In the genomic region with DNA sequence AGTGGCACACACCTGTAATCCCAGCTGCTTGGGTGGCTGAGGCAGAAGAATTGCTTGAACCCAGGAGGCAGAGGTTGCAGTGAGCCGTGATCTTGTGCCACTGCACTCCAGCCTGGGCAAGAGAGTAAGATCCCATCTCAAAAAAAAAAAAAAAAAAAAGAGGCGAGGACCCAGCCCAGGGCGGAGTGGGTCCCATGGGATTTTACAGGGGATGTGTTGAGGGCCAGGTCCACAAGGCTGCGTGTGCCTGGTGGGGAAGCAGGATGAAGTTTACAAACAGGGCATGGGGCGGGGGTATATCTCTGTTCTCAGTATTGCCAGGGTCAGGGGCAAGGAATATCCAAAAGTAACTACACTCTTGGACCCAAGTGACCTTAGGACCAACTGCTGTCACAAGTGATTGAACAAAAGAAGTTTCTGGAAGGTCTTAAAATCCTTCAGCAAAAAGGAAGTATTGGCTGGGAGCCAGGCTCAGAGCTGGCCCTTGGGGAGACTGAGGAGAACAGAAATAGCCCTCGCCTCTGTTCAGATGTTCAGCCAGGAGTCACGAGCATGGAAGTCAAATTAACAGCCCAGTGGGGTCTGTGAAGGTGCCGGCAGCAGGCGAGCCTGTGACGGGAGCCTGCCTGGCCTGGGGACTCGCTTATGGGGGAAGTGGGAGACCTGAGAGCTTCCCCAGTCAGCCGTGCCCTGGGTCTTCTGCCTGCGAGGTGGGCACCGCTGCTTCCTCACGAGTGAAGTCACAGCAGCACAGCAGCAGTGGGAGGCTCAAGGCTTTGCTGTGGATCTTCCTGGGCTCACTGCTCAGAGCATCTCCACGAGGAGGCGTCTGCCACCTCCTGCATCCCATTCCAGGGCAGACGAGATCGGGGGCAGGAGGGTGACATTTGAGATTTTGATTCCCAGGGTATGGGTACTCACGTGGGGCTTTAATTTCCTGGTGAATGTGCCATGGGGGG, we compare ENCODE assay signal across 12 cellular contexts. TPM values are rescaled to one million over a fixed set of nuclear protein-coding genes. Genes with fewer than 3 reads are reported as not detected.
DNase-seq lines count a peak whose midpoint lies in the region; ATAC-seq and TF ChIP-seq lines count a peak whose summit lies in the region.
"Had no signal": no experiment of that assay in that cellular context is flagged by ENCODE, and none has a peak within 500 bp of the region (broad histone marks: within the 10 kb centered on the region; RNA-seq: fewer than 3 reads in every experiment).

No MANE protein-coding gene starts in this region.

- H3K4me2 ChIP-seq in OCI-LY1 (ENCODE audit: low read length): peak overlapping the region; percentile 8; the same call in 1 of the 2 replicates
- H3K4me2 ChIP-seq in fibroblast of lung (ENCODE audit: extremely low read depth, insufficient read depth, low read length): no peak overlapping the region
- H3K4me2 ChIP-seq in trophoblast cell (ENCODE audit: low read length): no peak overlapping the region

- DNase-seq in Ammon's horn (ENCODE audit: low spot score): peak; percentile 28
- no peak for DNase-seq in fibroblast of lung (ENCODE audit: low read depth in 2 of 2)
- no peak for DNase-seq in trophoblast cell
- no peak for DNase-seq in immature natural killer cell
- no peak for DNase-seq in NCI-H446 treated with DMSO at 0.1 percent for 48 hours (lab: John Stamatoyannopoulos, UW)
- DNase-seq in NCI-H2107 (lab: John Stamatoyannopoulos, UW): no peak
- DNase-seq: activated CD8-positive, alpha-beta memory T cell treated with anti-CD3 and anti-CD28 coated beads, Interleukin-2, amount 50 U/mL, for 48 hours; midbrain; NCI-H1105; stimulated activated naive CD8-positive, alpha-beta T cell treated with anti-CD3 and anti-CD28 coated beads, Interleukin-15, amount 100 ng/mL, for 72 hours had no signal

- no peaks in the 10 kb centered on the region for H3F3A ChIP-seq in OCI-LY1 (ENCODE audit: insufficient read depth, low read length)

- no peaks in the 10 kb centered on the region for H3K9me3 Mint-ChIP-seq in immature natural killer cell
- H3K9me3 Mint-ChIP-seq: stimulated activated naive CD8-positive, alpha-beta T cell treated with anti-CD3 and anti-CD28 coated beads, Interleukin-15, amount 100 ng/mL, for 72 hours had no signal

- H3K9me3 ChIP-seq in OCI-LY1 (ENCODE audit: low read length): no peaks in the 10 kb centered on the region
- no peaks in the 10 kb centered on the region for H3K9me3 ChIP-seq in fibroblast of lung (ENCODE audit: control insufficient read depth, insufficient read depth, low read depth, low read length)
- H3K9me3 ChIP-seq in trophoblast cell (ENCODE audit: insufficient read depth, low read depth, low read length): no peaks in the 10 kb centered on the region

- peak overlapping the region; percentile 89 for H3K4ac ChIP-seq in trophoblast cell (ENCODE audit: low read depth, low read length)

- H3K4me1 ChIP-seq in OCI-LY1 (ENCODE audit: insufficient read depth, low read length, severe bottlenecking) (peaks cover 48% of the 10 kb centered on the region), fibroblast of lung (ENCODE audit: control insufficient read depth, extremely low read depth, insufficient read depth, low read length) (peaks cover 26% of the 10 kb centered on the region), trophoblast cell (ENCODE audit: control insufficient read depth in 1 of 2, insufficient read depth in 2 of 2, low read length in 2 of 2) (peaks cover 17 to 26% of the 10 kb centered on the region in 2 experiments)

- H4K12ac ChIP-seq in trophoblast cell (ENCODE audit: low read depth, low read length): no peak overlapping the region

- H3K27ac ChIP-seq in OCI-LY1 (ENCODE audit: low read depth, low read length, poor library complexity, severe bottlenecking) (peak overlapping the region; percentile 11), fibroblast of lung (ENCODE audit: insufficient read depth, low read length) (peak overlapping the region; percentile 53), trophoblast cell (ENCODE audit: low read depth, low read length) (no peak overlapping the region)

- H2BK12ac ChIP-seq in trophoblast cell (ENCODE audit: low read length): no peak overlapping the region

- no peak overlapping the region for H2BK120ac ChIP-seq in trophoblast cell (ENCODE audit: insufficient read depth, low read length, poor library complexity)

- peak overlapping the region in 2 of 6 donors; percentile 40 to 41 for H3K27ac Mint-ChIP-seq in immature natural killer cell

- H3K36me3 ChIP-seq in OCI-LY1 (ENCODE audit: insufficient read depth, low read length): peaks cover 8% of the 10 kb centered on the region
- no peaks in the 10 kb centered on the region for H3K36me3 ChIP-seq in fibroblast of lung (ENCODE audit: control insufficient read depth, insufficient read depth, low read length)
- H3K36me3 ChIP-seq in trophoblast cell (ENCODE audit: control insufficient read depth in 1 of 2, insufficient read depth in 2 of 2, low read length in 2 of 2): peaks cover 11 to 20% of the 10 kb centered on the region in 2 experiments

- H3K36me3 Mint-ChIP-seq in immature natural killer cell: peaks cover 0 to 1% (median 0%) of the 10 kb centered on the region in 3 donors

- H4K91ac ChIP-seq in trophoblast cell (ENCODE audit: low read depth, low read length): no peak overlapping the region

- H3K18ac ChIP-seq in trophoblast cell (ENCODE audit: low read length): no peak overlapping the region

- TF ChIP-seq CTCF in OCI-LY1 (IDR thresholded peaks at IDR 0.05; ENCODE audit: low read length): no peak
- no peak for TF ChIP-seq CTCF in fibroblast of lung (conservative IDR thresholded peaks at IDR 0.05 in 1 of 2, IDR thresholded peaks at IDR 0.05 in 1 of 2; ENCODE audit: low read depth in 1 of 2, low read length in 2 of 2)

- H3K9me2 ChIP-seq in OCI-LY1 (ENCODE audit: low read depth, low read length): no peaks in the 10 kb centered on the region

- H3K9ac ChIP-seq in OCI-LY1 (ENCODE audit: low read length): peak overlapping the region; percentile 0; the same call in 1 of the 2 replicates
- no peak overlapping the region for H3K9ac ChIP-seq in fibroblast of lung (ENCODE audit: insufficient read depth, low read length)
- H3K9ac ChIP-seq in trophoblast cell (ENCODE audit: low read length): no peak overlapping the region

- peak overlapping the region; percentile 28 for H2AK5ac ChIP-seq in trophoblast cell (ENCODE audit: low read length)

- H3K4me3 Mint-ChIP-seq in immature natural killer cell: peak overlapping the region in 1 of 5 donors; percentile 30

- H4K20me1 ChIP-seq in OCI-LY1 (ENCODE audit: insufficient read depth, low read length) (no peaks in the 10 kb centered on the region), fibroblast of lung (ENCODE audit: control insufficient read depth, extremely low read depth, insufficient read depth, low read length) (no peaks in the 10 kb centered on the region)

- no peak overlapping the region for H3K23ac ChIP-seq in trophoblast cell (ENCODE audit: low read length)

- H4K8ac ChIP-seq in trophoblast cell (ENCODE audit: low read depth, low read length): no peak overlapping the region

- no CpG with 5 or more reads among the region's 20 CpGs for WGBS in trophoblast cell (ENCODE audit: extremely low coverage, insufficient coverage, insufficient read length)

- H3K4me1 Mint-ChIP-seq in immature natural killer cell: peaks cover 66 to 76% of the 10 kb centered on the region in 2 donors

- H3K79me2 ChIP-seq in OCI-LY1 (ENCODE audit: insufficient read depth, low read length): peaks cover 40% of the 10 kb centered on the region
- H3K79me2 ChIP-seq in fibroblast of lung (ENCODE audit: control insufficient read depth, insufficient read depth, low read length): peaks cover 93% of the 10 kb centered on the region
- H3K79me2 ChIP-seq in trophoblast cell (ENCODE audit: control insufficient read depth, insufficient read depth, low read length, poor library complexity): peaks cover 43% of the 10 kb centered on the region

- H2AFZ ChIP-seq in OCI-LY1 (ENCODE audit: low read length) (no peak overlapping the region), fibroblast of lung (ENCODE audit: low read length) (no peak overlapping the region), trophoblast cell (ENCODE audit: insufficient read depth, low read length, poor library complexity) (no peak overlapping the region)

- peaks cover 2 to 9% (median 8%) of the 10 kb centered on the region in 3 donors for H3K27me3 Mint-ChIP-seq in immature natural killer cell (ENCODE audit: low read depth in 3 of 3)
- H3K27me3 Mint-ChIP-seq: stimulated activated naive CD8-positive, alpha-beta T cell treated with anti-CD3 and anti-CD28 coated beads, Interleukin-15, amount 100 ng/mL, for 72 hours had no signal

- peak overlapping the region; percentile 9 for H3K4me3 ChIP-seq in OCI-LY1 (ENCODE audit: low read depth, low read length, poor library complexity, severe bottlenecking)
- no peak overlapping the region for H3K4me3 ChIP-seq in fibroblast of lung (replicated peaks in 1 of 4; ENCODE audit: control extremely low read depth in 1 of 4, insufficient read depth in 1 of 4, low read depth in 3 of 4, low read length in 4 of 4)
- no peak overlapping the region for H3K4me3 ChIP-seq in trophoblast cell (ENCODE audit: low read depth, low read length)

- peaks cover 2% of the 10 kb centered on the region for H3K79me1 ChIP-seq in trophoblast cell (ENCODE audit: low read length)

- no peak overlapping the region for H3K14ac ChIP-seq in trophoblast cell (ENCODE audit: low read length)

- H2BK5ac ChIP-seq in trophoblast cell (ENCODE audit: low read depth, low read length, poor library complexity): no peak overlapping the region

- H3K27me3 ChIP-seq in OCI-LY1 (ENCODE audit: insufficient read depth, low read length) (no peaks in the 10 kb centered on the region), fibroblast of lung (ENCODE audit: control insufficient read depth, insufficient read depth, low read length) (no peaks in the 10 kb centered on the region), trophoblast cell (ENCODE audit: insufficient read depth, low read length) (no peaks in the 10 kb centered on the region)

- ATAC-seq in GM18517 (IDR thresholded peaks at IDR 0.05; ENCODE audit: unreplicated experiment): no peak
- ATAC-seq: stimulated activated naive CD8-positive, alpha-beta T cell treated with anti-CD3 and anti-CD28 coated beads, Interleukin-15, amount 100 ng/mL, for 72 hours had no signal

RNA-seq across cellular contexts. Expression of a gene that starts 6.4 kb away (rescaled TPM):
- total RNA-seq in fibroblast of lung: 44.2 and 52.5 TPM in 2 replicates
- polyA plus RNA-seq in fibroblast of lung (32.5 and 39.5 TPM in 2 replicates), immature natural killer cell (10 to 100 TPM in 1 of 3 donors, 1 to 10 TPM in 2; 5.9 to 33.8 (median 6.0) TPM)
- polyA plus RNA-seq in fibroblast of lung (2012): 64.0 and 66.2 TPM in 2 replicates
- polyA minus RNA-seq in fibroblast of lung (ENCODE audit: low replicate concordance): 143 and 156 TPM in 2 replicates
- polyA plus RNA-seq in trophoblast cell (2013): 64.1 and 65.1 TPM in 2 replicates

RNA-seq across cellular contexts. Expression of a gene that starts 6.7 kb away (rescaled TPM):
- total RNA-seq in fibroblast of lung: 2.0 and 2.1 TPM in 2 replicates
- polyA plus RNA-seq in fibroblast of lung (6.7 and 13.8 TPM in 2 replicates), immature natural killer cell (1 to 10 TPM; 1.0 to 9.8 (median 4.9) TPM)
- 5.0 and 12.2 TPM in 2 replicates for polyA plus RNA-seq in fibroblast of lung (2012)
- polyA minus RNA-seq in fibroblast of lung (ENCODE audit: low replicate concordance): 2.7 and 6.0 TPM in 2 replicates
- polyA plus RNA-seq in trophoblast cell (2013): 31.7 and 32.6 TPM in 2 replicates

RNA-seq across cellular contexts. Expression of a gene that starts 55.3 kb away (rescaled TPM):
- total RNA-seq in fibroblast of lung: 0.51 and 1.7 TPM in 2 replicates
- polyA plus RNA-seq in fibroblast of lung (0.14 and 0.21 TPM in 2 replicates), immature natural killer cell (1 to 10 TPM; 1.3 to 2.1 (median 1.4) TPM)
- 0.18 and 0.51 TPM in 2 replicates for polyA plus RNA-seq in fibroblast of lung (2012)
- polyA minus RNA-seq in fibroblast of lung (ENCODE audit: low replicate concordance): 3.7 and 5.5 TPM in 2 replicates
- 4.6 and 4.8 TPM in 2 replicates for polyA plus RNA-seq in trophoblast cell (2013)
